In genomic region chr6:74609857-74610256, GRCh38 we compare ENCODE assay signal across 19 cellular contexts.
DNase-seq lines count a peak whose midpoint lies in the region; ATAC-seq, FAIRE-seq and TF ChIP-seq lines count a peak whose summit lies in the region.
"Had no signal": no experiment of that assay in that cellular context is flagged by ENCODE, and none has a peak within 500 bp of the region (broad histone marks: within the 10 kb centered on the region; RNA-seq: fewer than 3 reads in every experiment).

No MANE protein-coding gene starts in this region.

- H3K18ac ChIP-seq in IMR-90 (ENCODE audit: low read depth, low read length) = no peak overlapping the region; the same call in 1 of the 2 replicates

- TF ChIP-seq EP300 in A549 (IDR thresholded peaks at IDR 0.05) = no peak

- H3K9me3 ChIP-seq in A549 = no peaks in the 10 kb centered on the region
- no peaks in the 10 kb centered on the region for H3K9me3 ChIP-seq in IMR-90 (ENCODE audit: control insufficient read depth, insufficient read depth, low read length)
- H3K9me3 ChIP-seq in mammary epithelial cell (replicated peaks; ENCODE audit: insufficient read depth, low read length) = no peaks in the 10 kb centered on the region
- H3K9me3 ChIP-seq: Caco-2 had no signal

- 0 out of 2 replicates have a peak overlapping the region, but pooled peaks have one; percentile 60 for H3K23ac ChIP-seq in IMR-90 (ENCODE audit: low read depth, low read length)

- no TSS peak for BruUV-seq in IMR-90 (replicated peaks; lab: Mats Ljungman, UMichigan)
- BruUV-seq in mammary epithelial cell (replicated peaks; lab: Mats Ljungman, UMichigan) = no TSS peak

- TF ChIP-seq CTCF in A549 (IDR thresholded peaks at IDR 0.05) (no peak), IMR-90 (conservative IDR thresholded peaks at IDR 0.05; ENCODE audit: low read depth, low read length) (no peak), mammary epithelial cell (conservative IDR thresholded peaks at IDR 0.05 in 1 of 2, IDR thresholded peaks at IDR 0.05 in 1 of 2; ENCODE audit: extremely low read depth in 1 of 2, insufficient read depth in 1 of 2, low read depth in 1 of 2, low read length in 2 of 2) (no peak), fibroblast of the aortic adventitia (IDR thresholded peaks at IDR 0.05; ENCODE audit: insufficient read depth, low read length) (no peak), nephron progenitor cell (IDR thresholded peaks at IDR 0.05) (no peak)

- 17% methylated on average over 1 of the region's 1 CpG for WGBS in A549 (ENCODE audit: missing lambda C conversion rate)
- WGBS in IMR-90 (ENCODE audit: extremely low coverage in 2 of 2, insufficient read length in 1 of 2), 2 experiments = no CpG with 5 or more reads among the region's 1 CpG
- 100% methylated on average over 1 of the region's 1 CpG for WGBS in mammary epithelial cell (ENCODE audit: low coverage, missing lambda C conversion rate)

- H3K4me3 ChIP-seq in A549 (no peak overlapping the region), IMR-90 (ENCODE audit: insufficient read depth, low read depth, low read length) (no peak overlapping the region), mammary epithelial cell (replicated peaks in 1 of 3; ENCODE audit: insufficient read depth in 1 of 3, low read depth in 2 of 3, low read length in 3 of 3) (no peak overlapping the region), fibroblast of the aortic adventitia (ENCODE audit: low read depth, low read length) (no peak overlapping the region)

- H4K8ac ChIP-seq in IMR-90 (ENCODE audit: low read depth in 2 of 2, low read length in 2 of 2) = no peak overlapping the region

- H3K9me3 Mint-ChIP-seq in nephron progenitor cell = no peaks in the 10 kb centered on the region
- H3K9me3 Mint-ChIP-seq: HFFc6 had no signal

- no peak for FAIRE-seq in A549 (lab: Jason Lieb, UNC)
- FAIRE-seq: G401.6 had no signal

- H3K36me3 Mint-ChIP-seq in nephron progenitor cell (ENCODE audit: low read depth) = no peaks in the 10 kb centered on the region
- H3K36me3 Mint-ChIP-seq: CD14-positive monocyte had no signal

- intact Hi-C loops in IMR-90 (cut with micrococcal nuclease) = no loop called here
- intact Hi-C loops in mammary epithelial cell (cut with micrococcal nuclease) = loop anchor here (10.0 kb wide), 1 partner anchor 595 kb away; the partner anchor contains the start of gene COL12A1
- intact Hi-C loops in Right ventricle myocardium inferior (cut with DNase I) = no loop called here

- 0 out of 3 replicates have a peak overlapping the region, but pooled peaks have one; percentile 10 for H2BK15ac ChIP-seq in IMR-90 (ENCODE audit: low read depth, low read length)

- H3K36me3 ChIP-seq in IMR-90 (ENCODE audit: control insufficient read depth, insufficient read depth, low read length) (no peaks in the 10 kb centered on the region), mammary epithelial cell (ENCODE audit: insufficient read depth, low read length) (no peaks in the 10 kb centered on the region)

- no peak for TF ChIP-seq RAD21 in A549 (conservative IDR thresholded peaks at IDR 0.05 in 1 of 2, IDR thresholded peaks at IDR 0.05 in 1 of 2)
- no peak for TF ChIP-seq RAD21 in IMR-90 (IDR thresholded peaks at IDR 0.05; ENCODE audit: low read length)

- dilution Hi-C loops in IMR-90 (cut with HindIII; ENCODE audit: low sequenced_read_pairs, unreplicated experiment) (no loop called here), mammary epithelial cell (cut with HindIII; ENCODE audit: low sequenced_read_pairs) (no loop called here)

- H3K27me3 ChIP-seq in IMR-90 (ENCODE audit: control insufficient read depth, insufficient read depth, low read length) (no peaks in the 10 kb centered on the region), mammary epithelial cell (ENCODE audit: insufficient read depth, low read length) (no peaks in the 10 kb centered on the region)

- H3K4ac ChIP-seq in IMR-90 (ENCODE audit: low read depth, low read length) = no peak overlapping the region

- H3K4me1 ChIP-seq in A549 (peaks cover 53% of the 10 kb centered on the region), IMR-90 (ENCODE audit: control insufficient read depth, insufficient read depth, low read length) (peaks cover 22% of the 10 kb centered on the region), mammary epithelial cell (ENCODE audit: insufficient read depth, low read length) (peaks cover 43% of the 10 kb centered on the region)
- H3K4me1 ChIP-seq: Caco-2 had no signal

- H3K4me2 ChIP-seq in A549 = peak overlapping the region; percentile 47
- H3K4me2 ChIP-seq in IMR-90 (ENCODE audit: low read depth, low read length) = no peak overlapping the region
- H3K4me2 ChIP-seq in mammary epithelial cell (ENCODE audit: insufficient read depth, low read depth, low read length) = peak overlapping the region; percentile 13

- TF ChIP-seq POLR2A in A549 (IDR thresholded peaks at IDR 0.05; ENCODE audit: low read length) (no peak), IMR-90 (IDR thresholded peaks at IDR 0.05; ENCODE audit: low read depth, low read length) (no peak)

- H3K14ac ChIP-seq in IMR-90 (replicated peaks; ENCODE audit: low read depth, low read length) = no peak overlapping the region

- H2AFZ ChIP-seq in IMR-90 (replicated peaks; ENCODE audit: low read length, poor library complexity) = no peak overlapping the region
- H2AFZ ChIP-seq in mammary epithelial cell (ENCODE audit: low read depth, low read length) = no peak overlapping the region

- in situ Hi-C loops in IMR-90 (cut with MboI; ENCODE audit: low sequenced_read_pairs) (no loop called here), mammary epithelial cell (cut with MboI; ENCODE audit: low sequenced_read_pairs in 2 of 2) (no loop called here)

- H3K27ac Mint-ChIP-seq in nephron progenitor cell = no peak overlapping the region
- H3K27ac Mint-ChIP-seq: CD14-positive monocyte, HFFc6 had no signal

- H3K79me1 ChIP-seq in IMR-90 (ENCODE audit: low read depth in 1 of 2, low read length in 2 of 2) = no peaks in the 10 kb centered on the region; a peak in 1 of 4 replicates

- no peak overlapping the region for H2BK20ac ChIP-seq in IMR-90 (ENCODE audit: low read depth, low read length)

- H3K9ac ChIP-seq in IMR-90 (ENCODE audit: low read depth, low read length) = no peak overlapping the region
- H3K9ac ChIP-seq in mammary epithelial cell (ENCODE audit: insufficient read depth, low read length) = no peak overlapping the region

- peak overlapping the region; percentile 42; the same call in 1 of the 2 replicates for H2BK120ac ChIP-seq in IMR-90 (ENCODE audit: low read depth, low read length)

- peaks cover 15% of the 10 kb centered on the region for H3K9me1 ChIP-seq in IMR-90 (ENCODE audit: insufficient read depth, low read length)

- H4K5ac ChIP-seq in IMR-90 (ENCODE audit: low read depth, low read length) = peak overlapping the region; percentile 64; the same call in 1 of the 2 replicates

- 0 out of 2 replicates have a peak overlapping the region, but pooled peaks have one; percentile 45 for H2AK5ac ChIP-seq in IMR-90 (ENCODE audit: low read depth, low read length)

- H2BK5ac ChIP-seq in IMR-90 (ENCODE audit: low read depth, low read length, poor library complexity, severe bottlenecking) = no peak overlapping the region

- no peaks in the 10 kb centered on the region for H3K27me3 Mint-ChIP-seq in nephron progenitor cell (ENCODE audit: low read depth, poor library complexity)

- H3K79me2 ChIP-seq in mammary epithelial cell (ENCODE audit: insufficient read depth, low read length) = no peaks in the 10 kb centered on the region

- H4K20me1 ChIP-seq in IMR-90 (ENCODE audit: insufficient read depth, low read length) (no peaks in the 10 kb centered on the region), mammary epithelial cell (ENCODE audit: insufficient read depth, low read length) (no peaks in the 10 kb centered on the region)

- peak overlapping the region; percentile 57 to 88; a peak in 5 of 6 replicates for H3K27ac ChIP-seq in A549
- H3K27ac ChIP-seq in IMR-90 (ENCODE audit: insufficient read depth, low read length) = no peak overlapping the region
- H3K27ac ChIP-seq in mammary epithelial cell (ENCODE audit: insufficient read depth, low read depth, low read length) = no peak overlapping the region

- CTCF ChIA-PET in A549 (lab: Yijun Ruan, JAX) (no interaction called here), IMR-90 (lab: Yijun Ruan, JAX) (no interaction called here), mammary epithelial cell (lab: Charles Lee; ENCODE audit: low non-redundant PET) (no interaction called here)

- H2AK9ac ChIP-seq in IMR-90 (replicated peaks; ENCODE audit: low read depth, low read length, poor library complexity) = no peak overlapping the region

- POLR2A ChIA-PET in A549 (lab: Yijun Ruan, JAX) = no interaction called here
- POLR2A ChIA-PET in IMR-90 (lab: Charles Lee; ENCODE audit: unreplicated experiment) = no interaction called here

- DNase-seq in A549 (ENCODE audit: low read depth in 1 of 2, low spot score in 1 of 2) (no peak), IMR-90 (no peak), mammary epithelial cell (no peak), fibroblast of the aortic adventitia (ENCODE audit: low read depth) (peak; percentile 52), nephron progenitor cell (no peak), Right ventricle myocardium inferior (ENCODE audit: missing footprints) (no peak), OCI-M1 (lab: John Stamatoyannopoulos, UW) (no peak), NCI-H748 (lab: John Stamatoyannopoulos, UW; ENCODE audit: unreplicated experiment) (no peak)
- DNase-seq: Caco-2, DMS53, GOT3, HFFc6, KBM-7, NCI-H1105 treated with DMSO at 0.1 percent for 48 hours, NCI-H187, NCI-H446 treated with DMSO at 0.1 percent for 48 hours, NCI-H82 had no signal

- H3K4me3 Mint-ChIP-seq in nephron progenitor cell = no peak overlapping the region
- H3K4me3 Mint-ChIP-seq: CD14-positive monocyte, HFFc6 had no signal

- ATAC-seq in A549 = no peak
- no peak for ATAC-seq in IMR-90 (ENCODE audit: low read depth)
- no peak for ATAC-seq in Right ventricle myocardium inferior

- H4K91ac ChIP-seq in IMR-90 (ENCODE audit: insufficient read depth, low read depth, low read length) = no peak overlapping the region

- no peak overlapping the region for H3K56ac ChIP-seq in IMR-90 (ENCODE audit: extremely low read depth, insufficient read depth, low read length)

- no peaks in the 10 kb centered on the region for H3K4me1 Mint-ChIP-seq in nephron progenitor cell

TF ChIP-seq in A549, 52 proteins besides CTCF, POLR2A, EP300 and RAD21 (continues in another document):
- no peak for TF ChIP-seq HES2 (IDR thresholded peaks at IDR 0.05)
- TF ChIP-seq POLR2AphosphoS2 (conservative IDR thresholded peaks at IDR 0.05; ENCODE audit: low read length) = no peak
- no peak for TF ChIP-seq MAFK (IDR thresholded peaks at IDR 0.05; ENCODE audit: partially characterized antibody)

TF ChIP-seq in IMR-90, 13 proteins besides CTCF, POLR2A, EP300 and RAD21:
- no peak for TF ChIP-seq MAZ (IDR thresholded peaks at IDR 0.05; ENCODE audit: borderline replicate concordance, low read depth, low read length)
- no peak for TF ChIP-seq CHD1 (IDR thresholded peaks at IDR 0.05; ENCODE audit: low read depth, low read length)
- no peak for TF ChIP-seq SMC3 (IDR thresholded peaks at IDR 0.05; ENCODE audit: low read depth, low read length)
- TF ChIP-seq CEBPB (IDR thresholded peaks at IDR 0.05; ENCODE audit: low read depth, low read length) = no peak
- no peak for TF ChIP-seq RFX5 (IDR thresholded peaks at IDR 0.05; ENCODE audit: low read depth, low read length)
- no peak for TF ChIP-seq MAFK (IDR thresholded peaks at IDR 0.05; ENCODE audit: low read depth, low read length)

Comparison
In these comparisons a context has a peak if more than half of its experiments do, and no peak if none do; other contexts are left out.
1. H3K27ac ChIP-seq: peak in A549 (2 of 2); none in IMR-90 (single experiment) and mammary epithelial cell (single experiment).